In genomic region chr6:108565091-108565766, GRCh38 we compare ENCODE assay signal across 1 cellular context.
TF ChIP-seq lines count a peak whose summit lies in the region.

No MANE protein-coding gene starts in this region.

TF ChIP-seq in GM12878, 131 proteins besides CTCF, POLR2A, EP300 and RAD21 (continued from another document):
- no peak for TF ChIP-seq PBX3 (IDR thresholded peaks at IDR 0.05; ENCODE audit: insufficient replicate concordance, low read depth, low read length)
- no peak for TF ChIP-seq ELK1 (IDR thresholded peaks at IDR 0.05; ENCODE audit: low read depth, low read length)
- no peak for TF ChIP-seq E2F4 (IDR thresholded peaks at IDR 0.05; ENCODE audit: low read depth, low read length)
- TF ChIP-seq ZNF687 (IDR thresholded peaks at IDR 0.05): no peak
- TF ChIP-seq USF1 (IDR thresholded peaks at IDR 0.05; ENCODE audit: borderline replicate concordance, extremely low read length, insufficient read depth, low read depth, low read length): no peak
- no peak for TF ChIP-seq MAX (IDR thresholded peaks at IDR 0.05; ENCODE audit: low read depth, low read length)
- no peak for TF ChIP-seq PRDM15 (CRISPR knock-in tag; IDR thresholded peaks at IDR 0.05)
- peak; percentile 65; the same call in 1 of the 2 replicates for TF ChIP-seq RELB (IDR thresholded peaks at IDR 0.05; ENCODE audit: low read depth)
- no peak for TF ChIP-seq SRF (IDR thresholded peaks at IDR 0.05; ENCODE audit: low read depth in 2 of 2, low read length in 2 of 2)
- no peak for TF ChIP-seq RBBP5 (conservative IDR thresholded peaks at IDR 0.05)
- no peak for TF ChIP-seq ZBTB4 (CRISPR knock-in tag; IDR thresholded peaks at IDR 0.05)
- peak; percentile 93 for TF ChIP-seq MTA2 (IDR thresholded peaks at IDR 0.05; ENCODE audit: low read depth)
- TF ChIP-seq FOXK2 (IDR thresholded peaks at IDR 0.05): no peak; the same call in 1 of the 2 replicates
- TF ChIP-seq CBX3 (IDR thresholded peaks at IDR 0.05; ENCODE audit: borderline replicate concordance, low read depth): no peak
- no peak for TF ChIP-seq HDAC6 (IDR thresholded peaks at IDR 0.05; ENCODE audit: unreplicated experiment)
- 0 out of 2 replicates have a peak, but pooled peaks have one; percentile 64 for TF ChIP-seq MXI1 (IDR thresholded peaks at IDR 0.05; ENCODE audit: low read depth, low read length)
- no peak for TF ChIP-seq MYB (IDR thresholded peaks at IDR 0.05; ENCODE audit: borderline replicate concordance, low read depth, low read length)
- peak; percentile 56; the same call in 1 of the 2 replicates for TF ChIP-seq BACH1 (IDR thresholded peaks at IDR 0.05; ENCODE audit: borderline replicate concordance)
- no peak for TF ChIP-seq SMAD5 (IDR thresholded peaks at IDR 0.05; ENCODE audit: low read depth)
